Comparison of ENCODE assay signal across 14 cellular contexts in genomic region chr20:47492284-47492683, GRCh38. TPM values are rescaled to one million over a fixed set of nuclear protein-coding genes. Genes with fewer than 3 reads are reported as not detected.
DNase-seq lines count a peak whose midpoint lies in the region; ATAC-seq and TF ChIP-seq lines count a peak whose summit lies in the region.
"Had no signal": no experiment of that assay in that cellular context is flagged by ENCODE, and none has a peak within 500 bp of the region (broad histone marks: within the 10 kb centered on the region; RNA-seq: fewer than 3 reads in every experiment).

No MANE protein-coding gene starts in this region.

- peak overlapping the region; percentile 87 for H3K4me2 ChIP-seq in KMS-11

- H3K4me1 ChIP-seq in KMS-11 (ENCODE audit: low read depth, poor library complexity, severe bottlenecking) (peaks cover 83% of the 10 kb centered on the region), body of pancreas (peaks cover 26% of the 10 kb centered on the region), stomach smooth muscle (ENCODE audit: control insufficient read depth, insufficient read depth, low read length) (peaks cover 5% of the 10 kb centered on the region)

- peak overlapping the region; percentile 72 for H3K27ac ChIP-seq in KMS-11
- peak overlapping the region in 3 of 4 donors; percentile 69 to 90 (median 76) for H3K27ac ChIP-seq in body of pancreas
- peak overlapping the region; percentile 18 for H3K27ac ChIP-seq in stomach smooth muscle (ENCODE audit: low read length)
- no peak overlapping the region for H3K27ac ChIP-seq in substantia nigra (ENCODE audit: low read depth, low read length, poor library complexity, severe bottlenecking)
- H3K27ac ChIP-seq: SJSA1 had no signal

- H3K27ac Mint-ChIP-seq in activated CD8-positive, alpha-beta memory T cell treated with anti-CD3 and anti-CD28 coated beads, Interleukin-2, amount 10 ng/mL, durations not matched to agents 7 days and 5 days = peak overlapping the region; percentile 84
- H3K27ac Mint-ChIP-seq: stimulated activated naive CD8-positive, alpha-beta T cell treated with anti-CD3 and anti-CD28 coated beads, Interleukin-15, amount 100 ng/mL, for 72 hours had no signal

- H3K27me3 ChIP-seq in KMS-11 (ENCODE audit: insufficient read depth, low read depth) = no peaks in the 10 kb centered on the region
- H3K27me3 ChIP-seq in body of pancreas = no peaks in the 10 kb centered on the region
- no peaks in the 10 kb centered on the region for H3K27me3 ChIP-seq in stomach smooth muscle (ENCODE audit: control insufficient read depth in 1 of 2, insufficient read depth in 2 of 2, low read length in 2 of 2)
- H3K27me3 ChIP-seq: SJSA1 had no signal

- peaks cover 2% of the 10 kb centered on the region for H3K9me3 Mint-ChIP-seq in activated CD8-positive, alpha-beta memory T cell treated with anti-CD3 and anti-CD28 coated beads, Interleukin-2, amount 10 ng/mL, durations not matched to agents 7 days and 5 days (ENCODE audit: low read depth)

- H3K4me1 Mint-ChIP-seq in activated CD8-positive, alpha-beta memory T cell treated with anti-CD3 and anti-CD28 coated beads, Interleukin-2, amount 10 ng/mL, durations not matched to agents 7 days and 5 days = peaks cover 66% of the 10 kb centered on the region

- H3K36me3 ChIP-seq in KMS-11 (ENCODE audit: insufficient read depth) = no peaks in the 10 kb centered on the region
- no peaks in the 10 kb centered on the region for H3K36me3 ChIP-seq in body of pancreas (replicated peaks in 1 of 2; ENCODE audit: insufficient read depth in 1 of 2, low read depth in 2 of 2)
- no peaks in the 10 kb centered on the region for H3K36me3 ChIP-seq in stomach smooth muscle (ENCODE audit: control insufficient read depth in 2 of 2, insufficient read depth in 2 of 2, low read length in 2 of 2)
- H3K36me3 ChIP-seq: HAP-1, SJSA1 had no signal

- H3K9me3 ChIP-seq in body of pancreas = no peaks in the 10 kb centered on the region
- no peaks in the 10 kb centered on the region for H3K9me3 ChIP-seq in stomach smooth muscle (ENCODE audit: control insufficient read depth in 2 of 2, low read length in 2 of 2)
- H3K9me3 ChIP-seq: HAP-1, SJSA1 had no signal

- CTCF ChIA-PET in activated CD8-positive, alpha-beta memory T cell treated with anti-CD3 and anti-CD28 coated beads, Interleukin-2, amount 10 ng/mL, durations not matched to agents 7 days and 5 days (lab: Charles Lee) = interaction anchor here (1.5 to 2.0 kb wide), 2 partner anchors 10 to 39 kb away, joined by 4 to 9 read pairs; partner anchors contain the start of gene NCOA3

- H3K79me2 ChIP-seq in KMS-11 (ENCODE audit: insufficient read depth, low read depth) = no peaks in the 10 kb centered on the region

- intact Hi-C loops in body of pancreas (cut with DNase I) = no loop called here

- WGBS in body of pancreas, 2 donors = 90 to 95% methylated on average over 3 of the region's 3 CpGs

- no peaks in the 10 kb centered on the region for H3K27me3 Mint-ChIP-seq in activated CD8-positive, alpha-beta memory T cell treated with anti-CD3 and anti-CD28 coated beads, Interleukin-2, amount 10 ng/mL, durations not matched to agents 7 days and 5 days
- H3K27me3 Mint-ChIP-seq: stimulated activated naive CD8-positive, alpha-beta T cell treated with anti-CD3 and anti-CD28 coated beads, Interleukin-15, amount 100 ng/mL, for 72 hours had no signal

- no peak for TF ChIP-seq POLR2A in body of pancreas (IDR thresholded peaks at IDR 0.05)

- H2AFZ ChIP-seq in KMS-11 (ENCODE audit: low read depth) = peak overlapping the region; percentile 27; the same call in 1 of the 2 replicates

- TF ChIP-seq CTCF in KMS-11 (conservative IDR thresholded peaks at IDR 0.05; ENCODE audit: low read depth, low read length) (no peak), body of pancreas (IDR thresholded peaks at IDR 0.05) (no peak)

- no peak for ATAC-seq in activated CD8-positive, alpha-beta memory T cell treated with anti-CD3 and anti-CD28 coated beads, Interleukin-2, amount 10 ng/mL, durations not matched to agents 7 days and 5 days
- ATAC-seq in body of pancreas = no peak
- no peak for ATAC-seq in GM19035 (IDR thresholded peaks at IDR 0.05; ENCODE audit: unreplicated experiment)
- ATAC-seq: stimulated activated naive CD8-positive, alpha-beta T cell treated with anti-CD3 and anti-CD28 coated beads, Interleukin-15, amount 100 ng/mL, for 72 hours had no signal

- H4K20me1 ChIP-seq in KMS-11 (ENCODE audit: insufficient read depth) = no peaks in the 10 kb centered on the region

- no peak overlapping the region for H3K4me3 Mint-ChIP-seq in activated CD8-positive, alpha-beta memory T cell treated with anti-CD3 and anti-CD28 coated beads, Interleukin-2, amount 10 ng/mL, durations not matched to agents 7 days and 5 days

- H3K4me3 ChIP-seq in KMS-11 (IDR thresholded peaks at IDR 0.05; ENCODE audit: insufficient read depth, low read depth, low read length) (no peak overlapping the region), body of pancreas (no peak overlapping the region), stomach smooth muscle (ENCODE audit: low read length in 2 of 2) (no peak overlapping the region)
- H3K4me3 ChIP-seq: HAP-1, SJSA1 had no signal

- peaks cover 5% of the 10 kb centered on the region for H3K36me3 Mint-ChIP-seq in activated CD8-positive, alpha-beta memory T cell treated with anti-CD3 and anti-CD28 coated beads, Interleukin-2, amount 10 ng/mL, durations not matched to agents 7 days and 5 days

- H3K9ac ChIP-seq in KMS-11 = peak overlapping the region; percentile 25; the same call in 1 of the 2 replicates
- no peak overlapping the region for H3K9ac ChIP-seq in stomach smooth muscle (ENCODE audit: low read length in 2 of 2)

- DNase-seq in activated CD8-positive, alpha-beta memory T cell treated with anti-CD3 and anti-CD28 coated beads, Interleukin-2, amount 10 ng/mL, durations not matched to agents 7 days and 5 days = no peak
- no peak for DNase-seq in activated CD8-positive, alpha-beta memory T cell treated with anti-CD3 and anti-CD28 coated beads, Interleukin-2, amount 50 U/mL, for 48 hours
- DNase-seq in body of pancreas (no peak), substantia nigra (lab: John Stamatoyannopoulos, UW) (no peak), inferior parietal cortex (ENCODE audit: extremely low spot score) (no peak)
- DNase-seq: activated CD8-positive, alpha-beta memory T cell treated with anti-CD3 and anti-CD28 coated beads, Interleukin-2, amount 50 U/mL, for 4 hours; foreskin melanocyte; GDM1; stimulated activated naive CD8-positive, alpha-beta T cell treated with anti-CD3 and anti-CD28 coated beads, Interleukin-15, amount 100 ng/mL, for 72 hours had no signal

RNA-seq across cellular contexts. Expression of gene NCOA3, which starts 9.4 kb away (rescaled TPM):
- 10 to 100 TPM; 74.9 to 75.8 TPM for total RNA-seq in activated CD8-positive, alpha-beta memory T cell treated with anti-CD3 and anti-CD28 coated beads, Interleukin-2, amount 10 ng/mL, durations not matched to agents 7 days and 5 days
- 10 to 100 TPM; 14.8 to 17.1 TPM for total RNA-seq in body of pancreas

Comparison
In these comparisons a context has a peak if more than half of its experiments do, and no peak if none do; other contexts are left out.
1. RNA of gene NCOA3, which starts 9.4 kb away (total RNA-seq): 74.9 to 75.8 TPM in activated CD8-positive, alpha-beta memory T cell treated with anti-CD3 and anti-CD28 coated beads, Interleukin-2, amount 10 ng/mL, durations not matched to agents 7 days and 5 days; 14.8 to 17.1 TPM in body of pancreas; every median in the first group is over 4 times any median in the second.